In genomic region chr5:179820483-179821297, GRCh38 we compare ENCODE assay signal across 8 cellular contexts. TPM values are rescaled to one million over a fixed set of nuclear protein-coding genes. Genes with fewer than 3 reads are reported as not detected.
DNase-seq lines count a peak whose midpoint lies in the region; ATAC-seq lines count a peak whose summit lies in the region.

SQSTM1 (plus strand) TSS chr5:179820905; CDS start chr5:179820937, 32 bp downstream.

- H3K9me3 Mint-ChIP-seq in effector memory CD8-positive, alpha-beta T cell = no peaks in the 10 kb centered on the region

- peaks cover 37 to 48% of the 10 kb centered on the region in 2 donors for H3K4me1 Mint-ChIP-seq in effector memory CD8-positive, alpha-beta T cell (ENCODE audit: low read depth in 2 of 2)

- H3K4me3 Mint-ChIP-seq in effector memory CD8-positive, alpha-beta T cell = peak within 1 kb of the TSS; percentile 95 to 98

- no peaks in the 10 kb centered on the region for H3K27me3 Mint-ChIP-seq in effector memory CD8-positive, alpha-beta T cell

- POLR2A ChIA-PET in activated CD8-positive, alpha-beta memory T cell treated with anti-CD3 and anti-CD28 coated beads for 36 hours (lab: Charles Lee) = interaction anchor here (0.5 to 1.5 kb wide), 6 partner anchors 15 to 87 kb away, joined by 3 to 4 read pairs (median 3); partner anchors contain the start of gene LTC4S

- H3K27ac Mint-ChIP-seq in effector memory CD8-positive, alpha-beta T cell = peak within 1 kb of the TSS; percentile 99

- peaks cover 85% of the 10 kb centered on the region for H3K36me3 Mint-ChIP-seq in effector memory CD8-positive, alpha-beta T cell (ENCODE audit: insufficient read depth)

- CTCF ChIA-PET in activated CD8-positive, alpha-beta memory T cell treated with anti-CD3 and anti-CD28 coated beads for 36 hours (lab: Charles Lee) = interaction anchor here (2.0 to 3.3 kb wide), 2 partner anchors 15 to 18 kb away, joined by 5 to 13 read pairs; no protein-coding TSS in a partner anchor

- DNase-seq in AG20443 (ENCODE audit: low spot score) = peak; percentile 95
- peak; percentile 61 for DNase-seq in NCI-H748 treated with DMSO at 0.1 percent for 48 hours (lab: John Stamatoyannopoulos, UW)
- peak; percentile 77 to 85 (median 79) for DNase-seq in effector memory CD8-positive, alpha-beta T cell
- DNase-seq in medulla oblongata (ENCODE audit: extremely low spot score) = peak; percentile 91
- peak in 2 of 3 donors; percentile 64 to 80 for DNase-seq in stimulated activated CD4-positive, alpha-beta T cell treated with anti-CD3 and anti-CD28 coated beads, TNF-alpha, amount 100 ng/mL, for 48 hours (ENCODE audit: low read depth in 3 of 3)

- ATAC-seq in GM18909 (IDR thresholded peaks at IDR 0.05; ENCODE audit: poor library complexity, unreplicated experiment) = peak; percentile 48
- peak; percentile 39 for ATAC-seq in HG03135 (IDR thresholded peaks at IDR 0.05; ENCODE audit: unreplicated experiment)
- peak; percentile 42 for ATAC-seq in effector memory CD8-positive, alpha-beta T cell (replicated peaks)

RNA-seq across cellular contexts. Expression of gene SQSTM1, which starts in this region (rescaled TPM):
- total RNA-seq in activated CD8-positive, alpha-beta memory T cell treated with anti-CD3 and anti-CD28 coated beads for 36 hours = 100 to 1,000 TPM; 132 to 135 TPM

Comparison
In these comparisons a context has a peak if more than half of its experiments do, and no peak if none do; other contexts are left out.
1. Peak in every context shown above with its lines: DNase-seq and ATAC-seq.